Comparison of ENCODE assay signal across 27 cellular contexts in the genomic region with DNA sequence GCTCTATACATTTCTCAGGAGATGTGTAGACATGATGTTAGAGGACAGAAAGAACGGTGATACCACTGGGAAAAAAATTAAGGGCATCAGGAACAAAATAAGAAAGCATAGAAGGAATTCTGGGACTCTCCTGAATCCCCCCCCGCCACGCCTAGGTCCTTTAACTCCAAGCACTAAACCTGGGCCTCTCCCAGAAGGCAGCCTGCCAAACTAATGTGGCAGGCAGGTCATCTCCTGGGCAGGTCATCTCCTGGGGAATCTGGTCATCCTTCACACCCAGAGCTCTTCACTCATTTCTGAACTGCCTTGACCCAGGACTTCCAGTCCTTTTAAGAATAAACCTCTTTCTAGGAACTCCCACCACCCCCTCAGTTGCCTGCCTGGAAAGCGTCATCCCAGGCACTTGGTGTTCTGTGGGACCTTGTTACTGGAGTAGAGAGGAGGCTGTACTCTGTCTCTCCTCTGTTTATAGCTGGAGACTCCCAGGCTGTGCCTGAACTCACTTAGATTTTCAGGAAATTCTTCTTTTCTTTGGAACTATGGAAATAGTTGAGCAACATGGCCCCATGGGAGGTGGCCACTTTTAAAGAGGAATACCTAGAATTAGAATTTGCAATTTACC.
"Had no signal": no experiment of that assay in that cellular context is flagged by ENCODE, and none has a peak within 500 bp of the region (broad histone marks: within the 10 kb centered on the region; RNA-seq: fewer than 3 reads in every experiment).

No MANE protein-coding gene starts in this region.

- H3K4me1 Mint-ChIP-seq: activated B cell treated with CpG ODN at 0.5 μM for 24 hours; activated naive CD8-positive, alpha-beta T cell treated with anti-CD3 and anti-CD28 coated beads, Interleukin-2, amount 50 U/mL, for 24 hours; T-helper 17 cell had no signal

- H3K27ac ChIP-seq: RWPE1 had no signal

- H3K27me3 ChIP-seq: MG63 had no signal

- H3K27ac Mint-ChIP-seq: activated B cell treated with CpG ODN at 0.5 μM for 24 hours; activated CD4-positive, alpha-beta memory T cell treated with anti-CD3 and anti-CD28 coated beads for 36 hours; activated naive CD8-positive, alpha-beta T cell treated with anti-CD3 and anti-CD28 coated beads, Interleukin-2, amount 50 U/mL, for 24 hours; activated T-cell treated with anti-CD3 and anti-CD28 coated beads, Interleukin-2, amount 50 U/mL, for 24 hours; activated T-helper 1 cell treated with anti-CD3 and anti-CD28 coated beads, Interleukin-12 subunit alpha, Interleukin-12 subunit beta, Interleukin-2, Interleukin-4 antibody, amounts not matched to agents 30 ng/mL and 10 ng/mL and 1 ng/mL, durations not matched to agents 14 hours and 24 hours and 36 hours; brain; T-helper 17 cell had no signal

- H3K4me3 Mint-ChIP-seq: activated B cell treated with CpG ODN at 0.5 μM for 24 hours; activated CD4-positive, alpha-beta memory T cell treated with anti-CD3 and anti-CD28 coated beads for 36 hours; activated CD4-positive, alpha-beta T cell treated with anti-CD3 and anti-CD28 coated beads, Interleukin-2, amount 10 ng/mL, durations not matched to agents 24 days and 14 days; activated naive CD8-positive, alpha-beta T cell treated with anti-CD3 and anti-CD28 coated beads, Interleukin-2, amount 50 U/mL, for 24 hours; activated T-cell treated with anti-CD3 and anti-CD28 coated beads, Interleukin-2, amount 50 U/mL, for 24 hours; activated T-helper 1 cell treated with anti-CD3 and anti-CD28 coated beads, Interleukin-12 subunit alpha, Interleukin-12 subunit beta, Interleukin-2, Interleukin-4 antibody, amounts not matched to agents 30 ng/mL and 10 ng/mL and 1 ng/mL, durations not matched to agents 14 hours and 24 hours and 36 hours; brain; T-helper 17 cell had no signal

- H3K9me3 ChIP-seq: MG63 had no signal

- H3K4me3 ChIP-seq: MG63 had no signal

- H3K9me3 Mint-ChIP-seq: activated B cell treated with CpG ODN at 0.5 μM for 24 hours; activated CD4-positive, alpha-beta memory T cell treated with anti-CD3 and anti-CD28 coated beads for 36 hours; activated naive CD8-positive, alpha-beta T cell treated with anti-CD3 and anti-CD28 coated beads, Interleukin-2, amount 50 U/mL, for 24 hours; activated T-cell treated with anti-CD3 and anti-CD28 coated beads, Interleukin-2, amount 50 U/mL, for 24 hours; activated T-helper 1 cell treated with anti-CD3 and anti-CD28 coated beads, Interleukin-12 subunit alpha, Interleukin-12 subunit beta, Interleukin-2, Interleukin-4 antibody, amounts not matched to agents 30 ng/mL and 10 ng/mL and 1 ng/mL, durations not matched to agents 14 hours and 24 hours and 36 hours had no signal

- H3K27me3 Mint-ChIP-seq: activated B cell treated with CpG ODN at 0.5 μM for 24 hours; activated CD4-positive, alpha-beta memory T cell treated with anti-CD3 and anti-CD28 coated beads for 36 hours; activated CD4-positive, alpha-beta T cell treated with anti-CD3 and anti-CD28 coated beads, Interleukin-2, amount 10 ng/mL, durations not matched to agents 24 days and 14 days; activated naive CD8-positive, alpha-beta T cell treated with anti-CD3 and anti-CD28 coated beads, Interleukin-2, amount 50 U/mL, for 24 hours; activated T-cell treated with anti-CD3 and anti-CD28 coated beads, Interleukin-2, amount 50 U/mL, for 24 hours; T-helper 17 cell had no signal

- DNase-seq: activated B cell treated with CpG ODN at 0.5 μM for 24 hours; activated CD4-positive, alpha-beta memory T cell treated with anti-CD3 and anti-CD28 coated beads for 36 hours; activated CD4-positive, alpha-beta T cell treated with anti-CD3 and anti-CD28 coated beads for 1 hour; activated CD4-positive, alpha-beta T cell treated with anti-CD3 and anti-CD28 coated beads, Interleukin-2, amount 10 ng/mL, durations not matched to agents 24 days and 14 days; activated effector memory CD4-positive, alpha-beta T cell treated with anti-CD3 and anti-CD28 coated beads, Interleukin-2, amount 50 U/mL, for 16 hours; activated naive CD4-positive, alpha-beta T cell treated with Interleukin-2 at 50 U/mL for 16 hours; activated naive CD8-positive, alpha-beta T cell treated with anti-CD3 and anti-CD28 coated beads, Interleukin-2, amount 50 U/mL, for 24 hours; activated T-cell treated with anti-CD3 and anti-CD28 coated beads, Interleukin-2, amount 50 U/mL, for 24 hours; amygdala; cerebellar nuclear complex; MG63; NCI-H1105; NCI-H1436; NCI-H187; NCI-H2081; NCI-H510A treated with DMSO at 0.1 percent for 48 hours; NCI-H69; NK-92 treated with Interleukin-12 subunit alpha and Interleukin-12 subunit beta, amount 100 ng/mL, for 24 hours; OCI-M1; SHP77 treated with DMSO at 0.1 percent for 48 hours; T-helper 17 cell; T-helper 9 cell had no signal

- ATAC-seq: activated naive CD4-positive, alpha-beta T cell treated with anti-CD3 and anti-CD28 coated beads, Interleukin-2, amount 50 U/mL, for 72 hours; activated naive CD8-positive, alpha-beta T cell treated with anti-CD3 and anti-CD28 coated beads, Interleukin-2, amount 50 U/mL, for 24 hours; Panc1; T-helper 17 cell had no signal
